ENCODE assay signal across 8 cellular contexts in the genomic region with DNA sequence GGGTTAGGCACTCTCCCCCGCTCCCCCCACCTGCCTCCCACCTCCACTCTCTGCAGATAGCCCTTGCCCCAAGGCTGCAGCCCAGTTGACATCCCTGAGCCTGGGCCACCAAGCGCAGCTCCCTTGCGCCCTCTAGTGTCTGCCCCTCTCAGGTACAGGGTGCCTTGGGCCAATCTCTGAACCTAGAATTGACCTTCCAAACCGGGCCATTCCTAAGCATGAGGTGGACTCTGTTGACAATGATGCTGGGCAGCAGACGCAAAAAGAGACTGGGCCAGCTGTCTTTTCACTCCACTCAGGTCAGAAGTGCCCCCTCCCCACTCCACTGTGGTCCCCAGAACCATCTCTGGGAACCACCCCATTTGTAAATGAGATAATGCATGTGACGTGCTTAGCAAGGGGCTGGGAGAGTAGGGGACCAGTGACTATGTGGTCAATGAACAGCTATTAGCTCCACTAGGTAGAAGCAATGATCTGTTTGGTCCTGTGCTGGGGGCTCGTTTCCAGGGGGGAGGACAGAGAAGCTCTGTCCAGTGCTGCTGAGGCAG. TPM values are rescaled to one million over a fixed set of nuclear protein-coding genes. Genes with fewer than 3 reads are reported as not detected.
DNase-seq lines count a peak whose midpoint lies in the region.

No MANE protein-coding gene starts in this region.

- H3K27ac Mint-ChIP-seq in activated CD4-positive, alpha-beta T cell treated with anti-CD3 and anti-CD28 coated beads, Interleukin-2, amount 10 ng/mL, durations not matched to agents 7 days and 5 days, result peak overlapping the region; percentile 58

- POLR2A ChIA-PET in activated CD4-positive, alpha-beta T cell treated with anti-CD3 and anti-CD28 coated beads, Interleukin-2, amount 10 ng/mL, durations not matched to agents 7 days and 5 days (lab: Charles Lee), result no interaction called here

- H3K4me1 Mint-ChIP-seq in activated CD4-positive, alpha-beta T cell treated with anti-CD3 and anti-CD28 coated beads, Interleukin-2, amount 10 ng/mL, durations not matched to agents 7 days and 5 days, result peaks cover 36% of the 10 kb centered on the region

- H3K27me3 Mint-ChIP-seq in activated CD4-positive, alpha-beta T cell treated with anti-CD3 and anti-CD28 coated beads, Interleukin-2, amount 10 ng/mL, durations not matched to agents 7 days and 5 days, result no peaks in the 10 kb centered on the region

- peaks cover 3% of the 10 kb centered on the region for H3K36me3 Mint-ChIP-seq in activated CD4-positive, alpha-beta T cell treated with anti-CD3 and anti-CD28 coated beads, Interleukin-2, amount 10 ng/mL, durations not matched to agents 7 days and 5 days (ENCODE audit: low read depth)

- DNase-seq in SHP77 (lab: John Stamatoyannopoulos, UW) (peak; percentile 37 to 43), SHP77 treated with DMSO at 0.1 percent for 48 hours (lab: John Stamatoyannopoulos, UW) (no peak), NCI-H1105 treated with DMSO at 0.1 percent for 48 hours (lab: John Stamatoyannopoulos, UW) (peak; percentile 15), dermis microvascular lymphatic vessel endothelial cell (ENCODE audit: low read depth in 2 of 2) (peak; percentile 18 to 53), lung microvascular endothelial cell (ENCODE audit: low read depth in 2 of 2) (peak; percentile 57 to 67), dedifferentiated amniotic fluid mesenchymal stem cell (ENCODE audit: extremely low spot score) (no peak)
- DNase-seq in activated CD4-positive, alpha-beta T cell treated with anti-CD3 and anti-CD28 coated beads, Interleukin-2, amount 10 ng/mL, durations not matched to agents 7 days and 5 days, result peak; percentile 82
- peak; percentile 57 to 67 for DNase-seq in stimulated activated CD8-positive, alpha-beta memory T cell treated with anti-CD3 and anti-CD28 coated beads, Interleukin-2, amount 100 ng/mL, for 1 hour (ENCODE audit: low read depth in 2 of 2)

- CTCF ChIA-PET in activated CD4-positive, alpha-beta T cell treated with anti-CD3 and anti-CD28 coated beads, Interleukin-2, amount 10 ng/mL, durations not matched to agents 7 days and 5 days (lab: Charles Lee), result interaction anchor here (0.5 to 1.7 kb wide), 20 partner anchors 8 to 749 kb away, joined by 3 to 12 read pairs (median 3); no protein-coding TSS in a partner anchor

- no peaks in the 10 kb centered on the region for H3K9me3 Mint-ChIP-seq in activated CD4-positive, alpha-beta T cell treated with anti-CD3 and anti-CD28 coated beads, Interleukin-2, amount 10 ng/mL, durations not matched to agents 7 days and 5 days

- H3K4me3 Mint-ChIP-seq in activated CD4-positive, alpha-beta T cell treated with anti-CD3 and anti-CD28 coated beads, Interleukin-2, amount 10 ng/mL, durations not matched to agents 7 days and 5 days, result no peak overlapping the region

RNA-seq across cellular contexts. Expression of gene PLB1, which starts 43.3 kb away (rescaled TPM):
- total RNA-seq in activated CD4-positive, alpha-beta T cell treated with anti-CD3 and anti-CD28 coated beads, Interleukin-2, amount 10 ng/mL, durations not matched to agents 7 days and 5 days, result 1 to 10 TPM in 1 of 2 experiments, under 1 TPM in 1; 0.74 to 1.1 TPM
- total RNA-seq in dermis microvascular lymphatic vessel endothelial cell (0.26 and 0.38 TPM in 2 replicates), lung microvascular endothelial cell (0.20 and 0.22 TPM in 2 replicates)

RNA-seq across cellular contexts. Expression of gene FOSL2, which starts 60.0 kb away (rescaled TPM):
- total RNA-seq in activated CD4-positive, alpha-beta T cell treated with anti-CD3 and anti-CD28 coated beads, Interleukin-2, amount 10 ng/mL, durations not matched to agents 7 days and 5 days, result 10 to 100 TPM; 39.6 to 47.0 TPM
- total RNA-seq in dermis microvascular lymphatic vessel endothelial cell (18.0 and 37.3 TPM in 2 replicates), lung microvascular endothelial cell (19.0 and 54.8 TPM in 2 replicates)

Comparison
In these comparisons a context has a peak if more than half of its experiments do, and no peak if none do; other contexts are left out.
1. DNase-seq: peak in SHP77 (2 of 2), NCI-H1105 treated with DMSO at 0.1 percent for 48 hours (single experiment), activated CD4-positive, alpha-beta T cell treated with anti-CD3 and anti-CD28 coated beads, Interleukin-2, amount 10 ng/mL, durations not matched to agents 7 days and 5 days (single experiment), dermis microvascular lymphatic vessel endothelial cell (2 of 2), lung microvascular endothelial cell (2 of 2) and stimulated activated CD8-positive, alpha-beta memory T cell treated with anti-CD3 and anti-CD28 coated beads, Interleukin-2, amount 100 ng/mL, for 1 hour (2 of 2); none in SHP77 treated with DMSO at 0.1 percent for 48 hours (single experiment) and dedifferentiated amniotic fluid mesenchymal stem cell (single experiment).